Comparison of ENCODE assay signal across 2 cellular contexts in the genomic region with DNA sequence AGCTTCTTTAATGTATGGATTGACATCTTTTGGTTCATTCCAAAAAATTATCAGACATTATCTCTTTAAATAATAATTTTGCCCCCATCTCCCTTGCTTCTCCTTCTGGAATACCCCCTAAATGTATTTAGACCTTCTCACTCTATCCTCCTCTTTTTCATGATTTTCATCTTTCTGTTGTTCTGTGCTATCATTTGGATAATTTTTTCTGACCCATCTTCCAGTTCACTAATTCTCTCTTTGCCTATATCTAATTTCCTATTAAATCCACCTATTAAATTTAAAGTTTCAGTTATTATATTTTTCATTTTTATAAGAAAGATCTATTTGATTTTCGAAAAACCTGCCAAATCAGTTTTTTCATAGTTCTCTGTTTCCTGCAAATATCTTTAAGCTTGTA.
TF ChIP-seq lines count a peak whose summit lies in the region.

No MANE protein-coding gene starts in this region.

TF ChIP-seq in A549, 52 proteins besides CTCF, POLR2A, EP300 and RAD21 (continued from another document):
- peak; percentile 81 for TF ChIP-seq ZSCAN20 (CRISPR knock-in tag; IDR thresholded peaks at IDR 0.05)

TF ChIP-seq in HEK293, 187 proteins besides CTCF, POLR2A, EP300 and RAD21 (continued from another document):
- TF ChIP-seq, protein P1, sequence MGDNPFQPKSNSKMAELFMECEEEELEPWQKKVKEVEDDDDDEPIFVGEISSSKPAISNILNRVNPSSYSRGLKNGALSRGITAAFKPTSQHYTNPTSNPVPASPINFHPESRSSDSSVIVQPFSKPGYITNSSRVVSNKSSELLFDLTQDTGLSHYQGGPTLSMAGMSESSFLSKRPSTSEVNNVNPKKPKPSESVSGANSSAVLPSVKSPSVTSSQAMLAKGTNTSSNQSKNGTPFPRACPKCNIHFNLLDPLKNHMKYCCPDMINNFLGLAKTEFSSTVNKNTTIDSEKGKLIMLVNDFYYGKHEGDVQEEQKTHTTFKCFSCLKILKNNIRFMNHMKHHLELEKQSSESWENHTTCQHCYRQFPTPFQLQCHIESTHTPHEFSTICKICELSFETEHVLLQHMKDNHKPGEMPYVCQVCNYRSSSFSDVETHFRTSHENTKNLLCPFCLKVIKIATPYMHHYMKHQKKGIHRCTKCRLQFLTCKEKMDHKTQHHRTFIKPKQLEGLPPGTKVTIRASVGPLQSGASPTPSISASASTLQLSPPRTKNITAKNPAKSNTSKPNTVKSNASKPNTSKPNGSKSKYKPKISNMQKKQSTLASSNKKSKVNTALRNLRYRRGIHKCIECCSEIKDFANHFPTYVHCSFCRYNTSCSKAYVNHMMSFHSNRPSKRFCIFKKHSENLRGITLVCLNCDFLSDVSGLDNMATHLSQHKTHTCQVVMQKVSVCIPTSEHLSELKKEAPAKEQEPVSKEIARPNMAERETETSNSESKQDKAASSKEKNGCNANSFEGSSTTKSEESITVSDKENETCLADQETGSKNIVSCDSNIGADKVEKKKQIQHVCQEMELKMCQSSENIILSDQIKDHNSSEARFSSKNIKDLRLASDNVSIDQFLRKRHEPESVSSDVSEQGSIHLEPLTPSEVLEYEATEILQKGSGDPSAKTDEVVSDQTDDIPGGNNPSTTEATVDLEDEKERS (tag by site-specific recombination; IDR thresholded peaks at IDR 0.05), result peak; percentile 68; the same call in 1 of the 2 replicates
- TF ChIP-seq ZNF391 (tag by site-specific recombination; IDR thresholded peaks at IDR 0.05; ENCODE audit: borderline replicate concordance, low read depth) (no peak), SETDB1 (IDR thresholded peaks at IDR 0.05; ENCODE audit: insufficient read length, low read length) (peak; percentile 85)
TF ChIP-seq in HEK293: peak in this region for 3.
